In genomic region chr5:141783599-141784296, GRCh38 we compare ENCODE assay signal across 2 cellular contexts.
TF ChIP-seq lines count a peak whose summit lies in the region.

No MANE protein-coding gene starts in this region.

TF ChIP-seq in A549, 52 proteins besides CTCF, POLR2A, EP300 and RAD21:
- TF ChIP-seq RARB (CRISPR knock-in tag; IDR thresholded peaks at IDR 0.05) = no peak
- no peak for TF ChIP-seq ESRRA (IDR thresholded peaks at IDR 0.05; ENCODE audit: borderline replicate concordance, low read length)
- no peak for TF ChIP-seq ELK1 (IDR thresholded peaks at IDR 0.05; ENCODE audit: low read depth, low read length)
- no peak for TF ChIP-seq HOXB5 (CRISPR knock-in tag; IDR thresholded peaks at IDR 0.05)
- no peak for TF ChIP-seq HDAC2 (IDR thresholded peaks at IDR 0.05)
- no peak for TF ChIP-seq FOSB (CRISPR knock-in tag; IDR thresholded peaks at IDR 0.05)
- TF ChIP-seq EHMT2 (IDR thresholded peaks at IDR 0.05; ENCODE audit: low read depth) = no peak
- TF ChIP-seq, protein P1, sequence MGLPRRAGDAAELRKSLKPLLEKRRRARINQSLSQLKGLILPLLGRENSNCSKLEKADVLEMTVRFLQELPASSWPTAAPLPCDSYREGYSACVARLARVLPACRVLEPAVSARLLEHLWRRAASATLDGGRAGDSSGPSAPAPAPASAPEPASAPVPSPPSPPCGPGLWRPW (IDR thresholded peaks at IDR 0.05) = no peak
- TF ChIP-seq HOXB13 (CRISPR knock-in tag; IDR thresholded peaks at IDR 0.05; ENCODE audit: low read depth) = no peak
- TF ChIP-seq HOXA7 (CRISPR knock-in tag; IDR thresholded peaks at IDR 0.05) = no peak
- TF ChIP-seq NFE2L2 (conservative IDR thresholded peaks at IDR 0.05; ENCODE audit: low read length) = no peak
- TF ChIP-seq CBX2 (IDR thresholded peaks at IDR 0.05; ENCODE audit: borderline replicate concordance, low read depth) = no peak
- TF ChIP-seq FOXS1 (CRISPR knock-in tag; IDR thresholded peaks at IDR 0.05) = no peak
- TF ChIP-seq ZC3H11A (IDR thresholded peaks at IDR 0.05) = no peak
- TF ChIP-seq EHF (CRISPR knock-in tag; IDR thresholded peaks at IDR 0.05) = no peak
- no peak for TF ChIP-seq PHF8 (IDR thresholded peaks at IDR 0.05; ENCODE audit: borderline replicate concordance, low read depth)
- no peak for TF ChIP-seq ZSCAN20 (CRISPR knock-in tag; IDR thresholded peaks at IDR 0.05)
- TF ChIP-seq BCL3 (IDR thresholded peaks at IDR 0.05) = no peak
- no peak for TF ChIP-seq TFCP2L1 (CRISPR knock-in tag; IDR thresholded peaks at IDR 0.05)
- TF ChIP-seq GATA3 (IDR thresholded peaks at IDR 0.05; ENCODE audit: borderline replicate concordance) = no peak

TF ChIP-seq in HepG2, 621 proteins besides CTCF, POLR2A, EP300 and RAD21:
- TF ChIP-seq E2F5 (CRISPR knock-in tag; conservative IDR thresholded peaks at IDR 0.05) (no peak), ZNF256 (CRISPR knock-in tag; conservative IDR thresholded peaks at IDR 0.05) (no peak), ZBTB7B (CRISPR knock-in tag; IDR thresholded peaks at IDR 0.05) (no peak), ZSCAN9 (CRISPR knock-in tag; IDR thresholded peaks at IDR 0.05; ENCODE audit: borderline replicate concordance) (no peak), U2AF1 (optimal IDR thresholded peaks at IDR 0.05; ENCODE audit: low read depth, low read length) (no peak)
TF ChIP-seq in HepG2: peak in this region for 0.
